ENCODE assay signal across 8 cellular contexts in genomic region chr15:74382004-74382816, GRCh38. TPM values are rescaled to one million over a fixed set of nuclear protein-coding genes. Genes with fewer than 3 reads are reported as not detected.
DNase-seq lines count a peak whose midpoint lies in the region; ATAC-seq, FAIRE-seq and TF ChIP-seq lines count a peak whose summit lies in the region.

No MANE protein-coding gene starts in this region.

- no peak overlapping the region for H3K27ac Mint-ChIP-seq in T-cell

- no peak overlapping the region for H3K27ac ChIP-seq in A549
- no peak overlapping the region for H3K27ac ChIP-seq in left ventricle myocardium inferior (replicated peaks)

- TF ChIP-seq EP300 in A549 (IDR thresholded peaks at IDR 0.05) = no peak

- no peaks in the 10 kb centered on the region for H3K9me3 ChIP-seq in A549
- no peaks in the 10 kb centered on the region for H3K9me3 ChIP-seq in left ventricle myocardium inferior (replicated peaks)

- no peaks in the 10 kb centered on the region for H3K27me3 Mint-ChIP-seq in T-cell

- no peak overlapping the region for H3K4me2 ChIP-seq in A549

- WGBS in A549 (ENCODE audit: missing lambda C conversion rate) = 81% methylated on average over 8 of the region's 13 CpGs

- CTCF ChIA-PET in A549 (lab: Yijun Ruan, JAX) (interaction anchor here (0.6 to 23.0 kb wide), 22 partner anchors 9 to 387 kb away, joined by 3 to 681 read pairs (median 6); partner anchors contain the start of genes SEMA7A and UBL7), T-cell (lab: Charles Lee) (interaction anchor here (0.6 to 1.8 kb wide), 13 partner anchors 13 to 1259 kb away, joined by 3 to 11 read pairs (median 3); partner anchors contain the start of gene UBL7 (in 1 of the 2))

- DNase-seq in A549 (ENCODE audit: low read depth in 1 of 2, low spot score in 1 of 2) (peak; percentile 62 to 87), GM12892 (ENCODE audit: insufficient read length) (peak; percentile 84), NAMALWA (ENCODE audit: low spot score) (peak; percentile 72), T-cell (peak in 33 of 34 experiments; percentile 19 to 77 (median 62)), amniotic epithelial cell (ENCODE audit: low read depth) (peak; percentile 62), left ventricle myocardium inferior (peak; percentile 86), retina (peak; percentile 88)

- peaks cover 9% of the 10 kb centered on the region for H3K4me1 ChIP-seq in A549
- H3K4me1 ChIP-seq in left ventricle myocardium inferior = peaks cover 40% of the 10 kb centered on the region

- peaks cover 28 to 33% (median 33%) of the 10 kb centered on the region in 3 donors for H3K4me1 Mint-ChIP-seq in T-cell

- TF ChIP-seq RAD21 in A549 (conservative IDR thresholded peaks at IDR 0.05 in 1 of 2, IDR thresholded peaks at IDR 0.05 in 1 of 2) = peak; percentile 89 to 91

- peak; percentile 78 for TF ChIP-seq CTCF in A549 (IDR thresholded peaks at IDR 0.05)
- peak; percentile 95 for TF ChIP-seq CTCF in left ventricle myocardium inferior (IDR thresholded peaks at IDR 0.05; ENCODE audit: borderline replicate concordance)

- H3K36me3 ChIP-seq in left ventricle myocardium inferior = no peaks in the 10 kb centered on the region

- H3K4me3 Mint-ChIP-seq in T-cell = no peak overlapping the region

- ATAC-seq in A549 = peak; percentile 86 to 96
- peak; percentile 63 to 72 (median 69) for ATAC-seq in T-cell (replicated peaks in 1 of 4)
- ATAC-seq in HG03108 (IDR thresholded peaks at IDR 0.05; ENCODE audit: unreplicated experiment) = no peak

- H3K4me3 ChIP-seq in A549 (no peak overlapping the region), left ventricle myocardium inferior (no peak overlapping the region)

- FAIRE-seq in A549 (lab: Jason Lieb, UNC) (no peak), GM12892 (lab: Jason Lieb, UNC) (peak; percentile 93)

- no peaks in the 10 kb centered on the region for H3K36me3 Mint-ChIP-seq in T-cell

- H3K9me3 Mint-ChIP-seq in T-cell = no peaks in the 10 kb centered on the region

- no peak for TF ChIP-seq POLR2A in A549 (IDR thresholded peaks at IDR 0.05; ENCODE audit: low read length)
- TF ChIP-seq POLR2A in GM12892 (IDR thresholded peaks at IDR 0.05; ENCODE audit: low read depth, low read length) = no peak

- peaks cover 6% of the 10 kb centered on the region for H3K27me3 ChIP-seq in left ventricle myocardium inferior (ENCODE audit: low read depth)

- intact Hi-C loops in left ventricle myocardium inferior (cut with micrococcal nuclease) = loop anchor here (5.0 to 10.0 kb wide), 2 partner anchors 55 to 103 kb away; no protein-coding TSS in a partner anchor

- POLR2A ChIA-PET in A549 (lab: Yijun Ruan, JAX) = no interaction called here
- POLR2A ChIA-PET in T-cell (lab: Charles Lee) = no interaction called here

TF ChIP-seq in A549, 52 proteins besides CTCF, POLR2A, EP300 and RAD21:
- TF ChIP-seq SMC3 (IDR thresholded peaks at IDR 0.05) (peak; percentile 84), RNF2 (IDR thresholded peaks at IDR 0.05; ENCODE audit: borderline replicate concordance, low read depth) (no peak)

RNA-seq across cellular contexts. Expression of gene CYP11A1, which starts 14.8 kb away (rescaled TPM):
- not detected in 2 replicates for polyA plus RNA-seq in A549 (2011; rRNA removed)
- polyA plus RNA-seq in A549 (2012; cell fraction: cytosol; rRNA removed) = not detected in 2 replicates
- polyA plus RNA-seq in A549 (2012; cell fraction: nucleus; rRNA removed) = not detected in 2 replicates
- 0.06 TPM in 1 of 3 replicates, not detected in the others for polyA plus RNA-seq in A549 (2017; fragmentation: RNase III; extraction: RNeasy Plus Mini Kit Qiagen cat#74134 plus additional on column Dnase treatment)
- polyA minus RNA-seq in A549 (2011; rRNA and poly(A)+ RNA removed) = not detected in 2 replicates
- 1.5 TPM for polyA plus RNA-seq in GM12892 (2012; ENCODE audit: missing spikeins)
- total RNA-seq in T-cell = under 1 TPM in 3 of 5 donors, not detected in 2; 0.47 to 0.79 (median 0.49) TPM
- 0.27 TPM for total RNA-seq in left ventricle myocardium inferior

RNA-seq across cellular contexts. Expression of gene SEMA7A, which starts 51.5 kb away (rescaled TPM):
- polyA plus RNA-seq in A549 (2011; rRNA removed) = 0.44 and 0.63 TPM in 2 replicates
- polyA plus RNA-seq in A549 (2012; cell fraction: cytosol; rRNA removed) = 0.48 and 1.1 TPM in 2 replicates
- 3.1 and 4.8 TPM in 2 replicates for polyA plus RNA-seq in A549 (2012; cell fraction: nucleus; rRNA removed)
- polyA plus RNA-seq in A549 (2017; fragmentation: RNase III; extraction: RNeasy Plus Mini Kit Qiagen cat#74134 plus additional on column Dnase treatment) = 1.2 to 1.7 TPM (median 1.7 TPM) in 3 replicates
- polyA minus RNA-seq in A549 (2011; rRNA and poly(A)+ RNA removed) = 0.66 and 1.4 TPM in 2 replicates
- polyA plus RNA-seq in GM12892 (2012; ENCODE audit: missing spikeins) = 61.4 TPM
- 1 to 10 TPM; 2.0 to 4.7 (median 3.1) TPM for total RNA-seq in T-cell
- total RNA-seq in left ventricle myocardium inferior = 1.5 TPM
